9 cellular contexts compared by ENCODE assay signal in genomic region chr4:92255920-92256244, GRCh38. TPM values are rescaled to one million over a fixed set of nuclear protein-coding genes. Genes with fewer than 3 reads are reported as not detected.
"Had no signal": no experiment of that assay in that cellular context is flagged by ENCODE, and none has a peak within 500 bp of the region (broad histone marks: within the 10 kb centered on the region; RNA-seq: fewer than 3 reads in every experiment).

No MANE protein-coding gene starts in this region.

- H3K27ac ChIP-seq: GM23248 had no signal

- H3K27ac Mint-ChIP-seq: H9, HFFc6 had no signal

- H3K4me1 Mint-ChIP-seq: H9 had no signal

- ATAC-seq: HCT116 had no signal

- H3K4me3 ChIP-seq: GM23248, HAP-1 had no signal

- FAIRE-seq: H54 had no signal

- DNase-seq: GM23248, GOT3, H7, HCEC 1CT, HFFc6 had no signal

- H3K9ac ChIP-seq: GM23248 had no signal

- H3K4me1 ChIP-seq: HAP-1 had no signal

- H2AFZ ChIP-seq: GM23248 had no signal

- H3K36me3 ChIP-seq: HAP-1 had no signal

- H3K4me3 Mint-ChIP-seq: HFFc6 had no signal

- H3K9me3 ChIP-seq: HAP-1 had no signal

RNA-seq across cellular contexts. Expression of gene GRID2, which starts 47.9 kb away (rescaled TPM):
- total RNA-seq: GM23248, HFFc6 had no signal
- polyA plus RNA-seq: GM23248 had no signal
